9 cellular contexts compared by ENCODE assay signal in genomic region chr15:90058308-90058707, GRCh38. TPM values are rescaled to one million over a fixed set of nuclear protein-coding genes. Genes with fewer than 3 reads are reported as not detected.
DNase-seq lines count a peak whose midpoint lies in the region; ATAC-seq and TF ChIP-seq lines count a peak whose summit lies in the region.
"Had no signal": no experiment of that assay in that cellular context is flagged by ENCODE, and none has a peak within 500 bp of the region (broad histone marks: within the 10 kb centered on the region; RNA-seq: fewer than 3 reads in every experiment).

No MANE protein-coding gene starts in this region.

- CTCF ChIA-PET in activated CD8-positive, alpha-beta T cell treated with anti-CD3 and anti-CD28 coated beads for 36 hours (lab: Charles Lee), result interaction anchor here (2.1 kb wide), 1 partner anchor 13 kb away, joined by 8 read pairs; no protein-coding TSS in a partner anchor
- CTCF ChIA-PET in activated CD8-positive, alpha-beta T cell treated with anti-CD3 and anti-CD28 coated beads, Interleukin-2, amount 10 ng/mL, durations not matched to agents 7 days and 5 days (lab: Charles Lee), result interaction anchor here (2.0 kb wide), 1 partner anchor 13 kb away, joined by 13 read pairs; no protein-coding TSS in a partner anchor
- CTCF ChIA-PET in T-cell (lab: Charles Lee), result no interaction called here

- no peaks in the 10 kb centered on the region for H3K9me3 Mint-ChIP-seq in activated CD8-positive, alpha-beta T cell treated with anti-CD3 and anti-CD28 coated beads for 36 hours
- no peaks in the 10 kb centered on the region for H3K9me3 Mint-ChIP-seq in activated CD8-positive, alpha-beta T cell treated with anti-CD3 and anti-CD28 coated beads, Interleukin-2, amount 10 ng/mL, durations not matched to agents 7 days and 5 days (ENCODE audit: insufficient read depth)
- H3K9me3 Mint-ChIP-seq in T-cell, result no peaks in the 10 kb centered on the region
- H3K9me3 Mint-ChIP-seq in stimulated activated memory B cell treated with anti-CD40 and anti-IgM and Interleukin-4, amounts not matched to agents 10 μg/mL and 1 μg/mL and 100 μg/mL, for 72 hours, result no peaks in the 10 kb centered on the region

- POLR2A ChIA-PET in activated CD8-positive, alpha-beta T cell treated with anti-CD3 and anti-CD28 coated beads for 36 hours (lab: Charles Lee), result interaction anchor here (1.1 to 1.4 kb wide), 2 partner anchors 18 to 165 kb away, joined by 4 read pairs; partner anchors contain the start of gene AP3S2
- POLR2A ChIA-PET in activated CD8-positive, alpha-beta T cell treated with anti-CD3 and anti-CD28 coated beads, Interleukin-2, amount 10 ng/mL, durations not matched to agents 7 days and 5 days (lab: Charles Lee), result interaction anchor here (1.6 kb wide), 1 partner anchor 24 kb away, joined by 5 read pairs; no protein-coding TSS in a partner anchor
- POLR2A ChIA-PET in T-cell (lab: Charles Lee), result no interaction called here

- H3K4me3 Mint-ChIP-seq in activated CD8-positive, alpha-beta T cell treated with anti-CD3 and anti-CD28 coated beads for 36 hours, result no peak overlapping the region
- H3K4me3 Mint-ChIP-seq in activated CD8-positive, alpha-beta T cell treated with anti-CD3 and anti-CD28 coated beads, Interleukin-2, amount 10 ng/mL, durations not matched to agents 7 days and 5 days, result no peak overlapping the region
- no peak overlapping the region for H3K4me3 Mint-ChIP-seq in T-cell
- no peak overlapping the region for H3K4me3 Mint-ChIP-seq in stimulated activated memory B cell treated with anti-CD40 and anti-IgM and Interleukin-4, amounts not matched to agents 10 μg/mL and 1 μg/mL and 100 μg/mL, for 72 hours

- no peak for TF ChIP-seq POLR2A in vagina (IDR thresholded peaks at IDR 0.05)

- H3K36me3 ChIP-seq in vagina, result no peaks in the 10 kb centered on the region

- no peaks in the 10 kb centered on the region for H3K27me3 ChIP-seq in vagina

- no peaks in the 10 kb centered on the region for H3K9me3 ChIP-seq in vagina

- intact Hi-C loops in activated CD8-positive, alpha-beta T cell treated with anti-CD3 and anti-CD28 coated beads for 36 hours (cut with micrococcal nuclease), result no loop called here
- intact Hi-C loops in vagina (cut with DNase I), result no loop called here

- TF ChIP-seq CTCF in activated CD8-positive, alpha-beta T cell treated with anti-CD3 and anti-CD28 coated beads for 36 hours (IDR thresholded peaks at IDR 0.05), result no peak
- no peak for TF ChIP-seq CTCF in vagina (IDR thresholded peaks at IDR 0.05)

- ATAC-seq in activated CD8-positive, alpha-beta T cell treated with anti-CD3 and anti-CD28 coated beads for 36 hours, result no peak
- ATAC-seq in activated CD8-positive, alpha-beta T cell treated with anti-CD3 and anti-CD28 coated beads, Interleukin-2, amount 10 ng/mL, durations not matched to agents 7 days and 5 days, result no peak
- ATAC-seq in HG02973 (IDR thresholded peaks at IDR 0.05; ENCODE audit: unreplicated experiment) (peak; percentile 33), T-cell (replicated peaks in 1 of 4) (no peak), HG03571 (IDR thresholded peaks at IDR 0.05; ENCODE audit: unreplicated experiment) (no peak)
- peak; percentile 51 for ATAC-seq in stimulated activated memory B cell treated with anti-CD40 and anti-IgM and Interleukin-4, amounts not matched to agents 10 μg/mL and 1 μg/mL and 100 μg/mL, for 72 hours

- no peaks in the 10 kb centered on the region for H3K27me3 Mint-ChIP-seq in activated CD8-positive, alpha-beta T cell treated with anti-CD3 and anti-CD28 coated beads for 36 hours
- no peaks in the 10 kb centered on the region for H3K27me3 Mint-ChIP-seq in activated CD8-positive, alpha-beta T cell treated with anti-CD3 and anti-CD28 coated beads, Interleukin-2, amount 10 ng/mL, durations not matched to agents 7 days and 5 days (ENCODE audit: low read depth)
- no peaks in the 10 kb centered on the region for H3K27me3 Mint-ChIP-seq in T-cell
- H3K27me3 Mint-ChIP-seq in stimulated activated memory B cell treated with anti-CD40 and anti-IgM and Interleukin-4, amounts not matched to agents 10 μg/mL and 1 μg/mL and 100 μg/mL, for 72 hours, result no peaks in the 10 kb centered on the region

- no peak for DNase-seq in activated CD8-positive, alpha-beta T cell treated with anti-CD3 and anti-CD28 coated beads for 36 hours
- DNase-seq in activated CD8-positive, alpha-beta T cell treated with anti-CD3 and anti-CD28 coated beads, Interleukin-2, amount 10 ng/mL, durations not matched to agents 7 days and 5 days, result no peak
- DNase-seq in T-cell (no peak), vagina (ENCODE audit: extremely low spot score in 2 of 2) (no peak), NCI-H1105 treated with DMSO at 0.1 percent for 48 hours (lab: John Stamatoyannopoulos, UW) (no peak)
- DNase-seq: NCI-H82 had no signal

- H3K4me3 ChIP-seq in vagina, result no peak overlapping the region

- H3K4me1 Mint-ChIP-seq in activated CD8-positive, alpha-beta T cell treated with anti-CD3 and anti-CD28 coated beads for 36 hours (ENCODE audit: low read depth), result peaks cover 43% of the 10 kb centered on the region
- H3K4me1 Mint-ChIP-seq in activated CD8-positive, alpha-beta T cell treated with anti-CD3 and anti-CD28 coated beads, Interleukin-2, amount 10 ng/mL, durations not matched to agents 7 days and 5 days (ENCODE audit: low read depth), result peaks cover 47% of the 10 kb centered on the region
- peaks cover 49 to 66% (median 62%) of the 10 kb centered on the region in 3 donors for H3K4me1 Mint-ChIP-seq in T-cell
- peaks cover 79% of the 10 kb centered on the region for H3K4me1 Mint-ChIP-seq in stimulated activated memory B cell treated with anti-CD40 and anti-IgM and Interleukin-4, amounts not matched to agents 10 μg/mL and 1 μg/mL and 100 μg/mL, for 72 hours

- peak overlapping the region; percentile 52 for H3K27ac Mint-ChIP-seq in activated CD8-positive, alpha-beta T cell treated with anti-CD3 and anti-CD28 coated beads for 36 hours
- H3K27ac Mint-ChIP-seq in activated CD8-positive, alpha-beta T cell treated with anti-CD3 and anti-CD28 coated beads, Interleukin-2, amount 10 ng/mL, durations not matched to agents 7 days and 5 days, result no peak overlapping the region
- H3K27ac Mint-ChIP-seq in T-cell, result peak overlapping the region; percentile 33 to 93
- peak overlapping the region; percentile 95 for H3K27ac Mint-ChIP-seq in stimulated activated memory B cell treated with anti-CD40 and anti-IgM and Interleukin-4, amounts not matched to agents 10 μg/mL and 1 μg/mL and 100 μg/mL, for 72 hours

- no peak overlapping the region for H3K27ac ChIP-seq in vagina

- peaks cover 43% of the 10 kb centered on the region for H3K4me1 ChIP-seq in vagina

- H3K36me3 Mint-ChIP-seq in activated CD8-positive, alpha-beta T cell treated with anti-CD3 and anti-CD28 coated beads for 36 hours (ENCODE audit: low read depth), result peaks cover 6% of the 10 kb centered on the region
- H3K36me3 Mint-ChIP-seq in activated CD8-positive, alpha-beta T cell treated with anti-CD3 and anti-CD28 coated beads, Interleukin-2, amount 10 ng/mL, durations not matched to agents 7 days and 5 days (ENCODE audit: low read depth), result peaks cover 3% of the 10 kb centered on the region
- no peaks in the 10 kb centered on the region for H3K36me3 Mint-ChIP-seq in T-cell
- peaks cover 4% of the 10 kb centered on the region for H3K36me3 Mint-ChIP-seq in stimulated activated memory B cell treated with anti-CD40 and anti-IgM and Interleukin-4, amounts not matched to agents 10 μg/mL and 1 μg/mL and 100 μg/mL, for 72 hours

RNA-seq across cellular contexts. Expression of gene IDH2, which starts 44.0 kb away (rescaled TPM):
- total RNA-seq in activated CD8-positive, alpha-beta T cell treated with anti-CD3 and anti-CD28 coated beads for 36 hours, result 100 to 1,000 TPM; 171 to 180 TPM
- total RNA-seq in activated CD8-positive, alpha-beta T cell treated with anti-CD3 and anti-CD28 coated beads, Interleukin-2, amount 10 ng/mL, durations not matched to agents 7 days and 5 days, result 100 to 1,000 TPM; 291 to 301 TPM
- total RNA-seq in T-cell (10 to 100 TPM; 45.8 to 56.1 (median 49.2) TPM), vagina (39.3 TPM)

RNA-seq across cellular contexts. Expression of gene ZNF710, which starts 57.2 kb away (rescaled TPM):
- total RNA-seq in activated CD8-positive, alpha-beta T cell treated with anti-CD3 and anti-CD28 coated beads for 36 hours, result 10 to 100 TPM; 15.2 to 17.2 TPM
- 10 to 100 TPM; 22.7 to 24.9 TPM for total RNA-seq in activated CD8-positive, alpha-beta T cell treated with anti-CD3 and anti-CD28 coated beads, Interleukin-2, amount 10 ng/mL, durations not matched to agents 7 days and 5 days
- 10 to 100 TPM; 11.8 to 21.2 (median 17.7) TPM for total RNA-seq in T-cell
- 23.1 TPM for total RNA-seq in vagina

Comparison
In these comparisons a context has a peak if more than half of its experiments do, and no peak if none do; other contexts are left out.
1. ATAC-seq: peak in HG02973 (single experiment) and stimulated activated memory B cell treated with anti-CD40 and anti-IgM and Interleukin-4, amounts not matched to agents 10 μg/mL and 1 μg/mL and 100 μg/mL, for 72 hours (single experiment); none in activated CD8-positive, alpha-beta T cell treated with anti-CD3 and anti-CD28 coated beads for 36 hours (single experiment), activated CD8-positive, alpha-beta T cell treated with anti-CD3 and anti-CD28 coated beads, Interleukin-2, amount 10 ng/mL, durations not matched to agents 7 days and 5 days (single experiment), T-cell (0 of 4) and HG03571 (single experiment).
2. CTCF ChIA-PET loops: an anchor here in activated CD8-positive, alpha-beta T cell treated with anti-CD3 and anti-CD28 coated beads for 36 hours (2.1 kb wide) and activated CD8-positive, alpha-beta T cell treated with anti-CD3 and anti-CD28 coated beads, Interleukin-2, amount 10 ng/mL, durations not matched to agents 7 days and 5 days (2.0 kb wide); none called in T-cell.
3. POLR2A ChIA-PET loops: an anchor here in activated CD8-positive, alpha-beta T cell treated with anti-CD3 and anti-CD28 coated beads for 36 hours (1.1 to 1.4 kb wide) and activated CD8-positive, alpha-beta T cell treated with anti-CD3 and anti-CD28 coated beads, Interleukin-2, amount 10 ng/mL, durations not matched to agents 7 days and 5 days (1.6 kb wide); none called in T-cell.